Comparison of ENCODE assay signal across 24 cellular contexts in the genomic region with DNA sequence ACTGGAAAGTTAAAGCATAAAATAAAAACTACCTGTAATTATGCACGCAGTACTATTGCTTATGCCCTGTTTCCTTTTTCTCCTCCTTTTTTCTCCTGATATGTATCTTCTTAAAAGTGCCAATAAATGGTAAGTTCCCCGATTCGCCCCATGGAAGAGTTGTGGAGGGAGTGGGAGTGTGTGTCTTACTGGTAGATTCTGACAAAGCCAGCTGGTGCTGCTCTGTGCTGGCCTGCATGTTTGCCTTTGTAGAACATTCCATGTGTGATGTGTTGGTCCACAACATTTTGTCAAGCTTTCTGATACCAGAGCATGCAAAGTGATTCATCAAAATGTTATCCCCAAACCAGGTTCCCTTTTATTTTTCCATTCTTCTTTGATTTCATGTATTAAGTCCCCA.
"Had no signal": no experiment of that assay in that cellular context is flagged by ENCODE, and none has a peak within 500 bp of the region (broad histone marks: within the 10 kb centered on the region; RNA-seq: fewer than 3 reads in every experiment).

No MANE protein-coding gene starts in this region.

- H3K9me3 Mint-ChIP-seq: dendritic cell treated with granulocyte-macrophage colony-stimulating factor and Interleukin-4, amounts not matched to agents 40 ng/mL and 50 ng/mL, for 4 days; mesothelial cell of epicardium; nephron progenitor cell; stimulated activated memory B cell treated with anti-CD40 and anti-IgM and Interleukin-4, amounts not matched to agents 10 μg/mL and 1 μg/mL and 100 μg/mL, for 72 hours; stimulated activated naive CD8-positive, alpha-beta T cell treated with anti-CD3 and anti-CD28 coated beads, Interleukin-15, amount 100 ng/mL, for 72 hours had no signal

- H3K27me3 Mint-ChIP-seq: dendritic cell treated with granulocyte-macrophage colony-stimulating factor and Interleukin-4, amounts not matched to agents 40 ng/mL and 50 ng/mL, for 4 days; stimulated activated naive CD8-positive, alpha-beta T cell treated with anti-CD3 and anti-CD28 coated beads, Interleukin-15, amount 100 ng/mL, for 72 hours had no signal

- H3K4me3 ChIP-seq: colonic mucosa, gastroesophageal sphincter, heart left ventricle, hepatocyte, left lung, mucosa of descending colon, prostate gland, right atrium auricular region, suprapubic skin, transverse colon, upper lobe of right lung, vagina had no signal

- H3K4me2 ChIP-seq: hepatocyte had no signal

- H3K36me3 Mint-ChIP-seq: stimulated activated memory B cell treated with anti-CD40 and anti-IgM and Interleukin-4, amounts not matched to agents 10 μg/mL and 1 μg/mL and 100 μg/mL, for 72 hours had no signal

- DNase-seq: colonic mucosa; foreskin fibroblast; left cardiac atrium; left lung; mesenchymal stem cell; mucosa of descending colon; naive thymus-derived CD4-positive, alpha-beta T cell; nephron progenitor cell; nucleus accumbens; stimulated activated CD4-positive, alpha-beta T cell treated with anti-CD3 and anti-CD28 coated beads, Interleukin-4, amount 100 ng/mL, for 4 hours; stimulated activated naive CD8-positive, alpha-beta T cell treated with anti-CD3 and anti-CD28 coated beads, Interleukin-15, amount 100 ng/mL, for 72 hours; transverse colon; upper lobe of right lung had no signal

- H3K4me1 Mint-ChIP-seq: mesothelial cell of epicardium; naive thymus-derived CD4-positive, alpha-beta T cell; stimulated activated memory B cell treated with anti-CD40 and anti-IgM and Interleukin-4, amounts not matched to agents 10 μg/mL and 1 μg/mL and 100 μg/mL, for 72 hours; stimulated activated naive CD8-positive, alpha-beta T cell treated with anti-CD3 and anti-CD28 coated beads, Interleukin-15, amount 100 ng/mL, for 72 hours had no signal

- H3K9me3 ChIP-seq: colonic mucosa, gastroesophageal sphincter, heart left ventricle, left lung, mucosa of descending colon, prostate gland, right atrium auricular region, suprapubic skin, transverse colon, upper lobe of right lung, vagina had no signal

- H3K36me3 ChIP-seq: colonic mucosa, left lung, prostate gland, right atrium auricular region, transverse colon, vagina had no signal

- H3K27ac ChIP-seq: colonic mucosa, gastroesophageal sphincter, heart left ventricle, hepatocyte, left lung, prostate gland, right atrium auricular region, suprapubic skin, transverse colon, upper lobe of right lung, vagina had no signal

- H2AFZ ChIP-seq: hepatocyte had no signal

- ATAC-seq: gastroesophageal sphincter; heart left ventricle; left cardiac atrium; left lung; mucosa of descending colon; naive thymus-derived CD4-positive, alpha-beta T cell; sciatic nerve; stimulated activated memory B cell treated with anti-CD40 and anti-IgM and Interleukin-4, amounts not matched to agents 10 μg/mL and 1 μg/mL and 100 μg/mL, for 72 hours; stimulated activated naive CD8-positive, alpha-beta T cell treated with anti-CD3 and anti-CD28 coated beads, Interleukin-15, amount 100 ng/mL, for 72 hours; upper lobe of right lung had no signal

- H3K4me1 ChIP-seq: colonic mucosa, gastroesophageal sphincter, left lung, prostate gland, suprapubic skin, transverse colon, upper lobe of right lung, vagina had no signal

- H3K27ac Mint-ChIP-seq: dendritic cell treated with granulocyte-macrophage colony-stimulating factor and Interleukin-4, amounts not matched to agents 40 ng/mL and 50 ng/mL, for 4 days; mesothelial cell of epicardium; naive thymus-derived CD4-positive, alpha-beta T cell; nephron progenitor cell; stimulated activated memory B cell treated with anti-CD40 and anti-IgM and Interleukin-4, amounts not matched to agents 10 μg/mL and 1 μg/mL and 100 μg/mL, for 72 hours; stimulated activated naive CD8-positive, alpha-beta T cell treated with anti-CD3 and anti-CD28 coated beads, Interleukin-15, amount 100 ng/mL, for 72 hours had no signal

- H3K27me3 ChIP-seq: colonic mucosa, gastroesophageal sphincter, heart left ventricle, hepatocyte, left lung, right atrium auricular region, suprapubic skin, transverse colon, upper lobe of right lung, vagina had no signal

- H3K4me3 Mint-ChIP-seq: dendritic cell treated with granulocyte-macrophage colony-stimulating factor and Interleukin-4, amounts not matched to agents 40 ng/mL and 50 ng/mL, for 4 days; mesothelial cell of epicardium; naive thymus-derived CD4-positive, alpha-beta T cell; nephron progenitor cell; stimulated activated memory B cell treated with anti-CD40 and anti-IgM and Interleukin-4, amounts not matched to agents 10 μg/mL and 1 μg/mL and 100 μg/mL, for 72 hours; stimulated activated naive CD8-positive, alpha-beta T cell treated with anti-CD3 and anti-CD28 coated beads, Interleukin-15, amount 100 ng/mL, for 72 hours had no signal
